ENCODE assay signal across 2 cellular contexts in genomic region chr16:67537270-67537635, GRCh38.
TF ChIP-seq lines count a peak whose summit lies in the region.

No MANE protein-coding gene starts in this region.

TF ChIP-seq in HEK293, 187 proteins besides CTCF, POLR2A, EP300 and RAD21:
- TF ChIP-seq ZNF184 (tag by site-specific recombination; IDR thresholded peaks at IDR 0.05) (no peak), ZNF670 (tag by site-specific recombination; IDR thresholded peaks at IDR 0.05; ENCODE audit: low read depth) (no peak), ZNF768 (tag by site-specific recombination; IDR thresholded peaks at IDR 0.05) (no peak), ZFHX2 (tag by site-specific recombination; conservative IDR thresholded peaks at IDR 0.05) (no peak), SCRT1 (tag by site-specific recombination; IDR thresholded peaks at IDR 0.05; ENCODE audit: borderline replicate concordance) (no peak), ZNF610 (tag by site-specific recombination; IDR thresholded peaks at IDR 0.05; ENCODE audit: borderline replicate concordance) (no peak), ZNF792 (tag by site-specific recombination; IDR thresholded peaks at IDR 0.05) (no peak), ZNF621 (tag by site-specific recombination; IDR thresholded peaks at IDR 0.05) (no peak), ZNF202 (tag by site-specific recombination; IDR thresholded peaks at IDR 0.05; ENCODE audit: borderline replicate concordance) (no peak), MEIS1 (CRISPR knock-in tag; IDR thresholded peaks at IDR 0.05; ENCODE audit: borderline replicate concordance) (no peak), SCRT2 (tag by site-specific recombination; IDR thresholded peaks at IDR 0.05) (no peak), ZNF791 (tag by site-specific recombination; IDR thresholded peaks at IDR 0.05) (no peak), ZNF112 (tag by site-specific recombination; IDR thresholded peaks at IDR 0.05) (no peak), ZNF449 (tag by site-specific recombination; IDR thresholded peaks at IDR 0.05) (no peak), ZNF335 (tag by site-specific recombination; conservative IDR thresholded peaks at IDR 0.05) (no peak)
TF ChIP-seq in HEK293: peak in this region for 0.

TF ChIP-seq in HepG2, 621 proteins besides CTCF, POLR2A, EP300 and RAD21 (continues in another document):
- TF ChIP-seq AGO2 (optimal IDR thresholded peaks at IDR 0.05; ENCODE audit: low read depth, low read length) (peak; percentile 53), ZBTB25 (CRISPR knock-in tag; IDR thresholded peaks at IDR 0.05) (no peak), TMF1 (CRISPR knock-in tag; IDR thresholded peaks at IDR 0.05; ENCODE audit: low read depth) (no peak), FOSL2 (CRISPR knock-in tag; IDR thresholded peaks at IDR 0.05) (0 out of 2 replicates have a peak, but pooled peaks have one; percentile 22), ZBTB39 (CRISPR knock-in tag; IDR thresholded peaks at IDR 0.05) (0 out of 2 replicates have a peak, but pooled peaks have one; percentile 60), HBP1 (CRISPR knock-in tag; IDR thresholded peaks at IDR 0.05; ENCODE audit: low read depth) (no peak), STAG1 (CRISPR knock-in tag; IDR thresholded peaks at IDR 0.05) (no peak), ZNF263 (CRISPR knock-in tag; IDR thresholded peaks at IDR 0.05) (0 out of 2 replicates have a peak, but pooled peaks have one; percentile 15), BCL6 (CRISPR knock-in tag; IDR thresholded peaks at IDR 0.05) (peak; percentile 61), FOXO1 (CRISPR knock-in tag; IDR thresholded peaks at IDR 0.05) (no peak), ZNF235 (CRISPR knock-in tag; IDR thresholded peaks at IDR 0.05; ENCODE audit: borderline replicate concordance) (no peak), ARID4A (CRISPR knock-in tag; IDR thresholded peaks at IDR 0.05; ENCODE audit: borderline replicate concordance) (no peak; the same call in 1 of the 2 replicates), ZNF777 (CRISPR knock-in tag; IDR thresholded peaks at IDR 0.05) (0 out of 2 replicates have a peak, but pooled peaks have one; percentile 31), HIVEP1 (CRISPR knock-in tag; IDR thresholded peaks at IDR 0.05) (no peak), HES4 (CRISPR knock-in tag; IDR thresholded peaks at IDR 0.05; ENCODE audit: borderline replicate concordance) (no peak), KDM2A (CRISPR knock-in tag; IDR thresholded peaks at IDR 0.05; ENCODE audit: borderline replicate concordance, low read depth) (peak; percentile 20; the same call in 1 of the 2 replicates), YY1 (IDR thresholded peaks at IDR 0.05; ENCODE audit: insufficient read depth, insufficient replicate concordance, low read depth, low read length) (peak; percentile 19), ZNF788 (CRISPR knock-in tag; IDR thresholded peaks at IDR 0.05; ENCODE audit: borderline replicate concordance) (peak; percentile 0; the same call in 1 of the 2 replicates), RBFOX2 (IDR thresholded peaks at IDR 0.05; ENCODE audit: low read depth, low read length) (no peak), HOXD1 (CRISPR knock-in tag; IDR thresholded peaks at IDR 0.05) (0 out of 2 replicates have a peak, but pooled peaks have one; percentile 18), PRDM10 (CRISPR knock-in tag; IDR thresholded peaks at IDR 0.05; ENCODE audit: low read depth) (0 out of 2 replicates have a peak, but pooled peaks have one; percentile 2), GMEB1 (CRISPR knock-in tag; IDR thresholded peaks at IDR 0.05; ENCODE audit: borderline replicate concordance) (no peak), ZNF430 (CRISPR knock-in tag; IDR thresholded peaks at IDR 0.05) (0 out of 2 replicates have a peak, but pooled peaks have one; percentile 25), ZBTB33 (CRISPR knock-in tag; IDR thresholded peaks at IDR 0.05) (no peak), SAP130 (CRISPR knock-in tag; IDR thresholded peaks at IDR 0.05; ENCODE audit: low read depth) (0 out of 2 replicates have a peak, but pooled peaks have one; percentile 17), HNRNPK (IDR thresholded peaks at IDR 0.05; ENCODE audit: low read depth, low read length, poor library complexity, severe bottlenecking) (peak; percentile 22)
